15 cellular contexts compared by ENCODE assay signal in the genomic region with DNA sequence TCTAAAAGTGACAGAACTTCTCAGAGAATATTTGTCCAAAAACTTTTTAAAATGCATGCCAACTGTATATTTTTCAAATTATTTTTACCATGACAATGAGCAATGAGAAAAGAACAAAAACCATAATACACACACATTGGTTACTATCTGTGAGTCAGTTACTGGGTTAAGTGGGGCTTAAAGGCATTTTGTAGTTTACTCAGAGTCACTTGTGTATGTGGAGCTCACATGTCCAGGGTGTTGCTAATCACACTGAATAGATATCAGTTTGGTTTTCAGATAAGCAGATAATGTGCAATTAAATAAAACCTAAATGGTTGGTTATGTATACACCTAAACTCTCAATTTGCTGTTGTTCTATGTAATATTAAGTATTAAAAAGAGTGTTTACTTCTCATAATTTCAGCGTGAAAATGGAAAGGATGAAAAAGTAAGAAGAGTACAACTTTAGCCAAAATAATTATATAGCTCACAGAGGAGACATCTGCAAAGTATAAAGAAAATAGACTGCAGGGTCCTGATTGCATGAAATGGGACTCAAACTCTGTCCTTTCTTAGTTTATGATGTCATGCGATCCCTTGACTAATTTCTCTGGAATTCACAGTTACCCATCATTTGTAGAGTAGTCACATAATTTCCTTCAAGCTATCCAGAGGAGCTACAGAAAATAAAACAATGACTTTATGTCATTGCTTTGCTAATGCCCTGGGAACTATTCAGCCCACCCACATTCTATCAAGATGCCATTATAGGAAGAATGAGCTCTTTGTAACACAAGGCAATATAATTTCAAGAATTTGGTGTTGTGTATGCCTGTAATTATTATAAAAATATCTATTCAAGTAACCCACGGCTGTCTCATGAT.
DNase-seq lines count a peak whose midpoint lies in the region; ATAC-seq, FAIRE-seq and TF ChIP-seq lines count a peak whose summit lies in the region.
"Had no signal": no experiment of that assay in that cellular context is flagged by ENCODE, and none has a peak within 500 bp of the region (broad histone marks: within the 10 kb centered on the region; RNA-seq: fewer than 3 reads in every experiment).

No MANE protein-coding gene starts in this region.

- H3K79me2 ChIP-seq in astrocyte (ENCODE audit: insufficient read depth, low read length), result no peaks in the 10 kb centered on the region

- H3K4me3 ChIP-seq in HEK293 (ENCODE audit: low read depth, low read length) (no peak overlapping the region), astrocyte (ENCODE audit: insufficient read depth, low read depth, low read length) (no peak overlapping the region)

- no peak overlapping the region for H3K27ac ChIP-seq in HEK293 (ENCODE audit: extremely low read depth, low read depth, low read length)
- peak overlapping the region; percentile 79 for H3K27ac ChIP-seq in astrocyte (ENCODE audit: low read depth, low read length)
- H3K27ac ChIP-seq: VCaP had no signal

- no peaks in the 10 kb centered on the region for H3K27me3 ChIP-seq in astrocyte (ENCODE audit: insufficient read depth, low read length)

- no peaks in the 10 kb centered on the region for H3K27me3 Mint-ChIP-seq in astrocyte (ENCODE audit: low read depth, unreplicated experiment)

- DNase-seq in A172 (ENCODE audit: low spot score), result peak; percentile 90
- peak; percentile 91 for DNase-seq in astrocyte (ENCODE audit: low read depth)
- DNase-seq in iris pigment epithelial cell (ENCODE audit: low read depth), result peak; percentile 75
- DNase-seq in activated gamma-delta T cell (lab: John Stamatoyannopoulos, UW), result no peak
- DNase-seq in head of caudate nucleus, result no peak
- DNase-seq in iPS-NIHi7 (ENCODE audit: extremely low spot score), result no peak
- DNase-seq: activated T-cell treated with anti-CD3 and anti-CD28 coated beads, Interleukin-2, amount 50 U/mL, for 48 hours; AML-193; NCI-H146; stimulated activated CD4-positive, alpha-beta T cell treated with anti-CD3 and anti-CD28 coated beads, Interleukin-2, amount 100 ng/mL, for 48 hours had no signal

- intact Hi-C loops in head of caudate nucleus (cut with DNase I), result no loop called here

- H3K4me1 ChIP-seq in HEK293 (ENCODE audit: control insufficient read depth, insufficient read depth, low read length), result peaks cover 8% of the 10 kb centered on the region
- peaks cover 5% of the 10 kb centered on the region for H3K4me1 ChIP-seq in astrocyte (ENCODE audit: insufficient read depth, low read length)

- FAIRE-seq in astrocyte (lab: Jason Lieb, UNC), result peak; percentile 99
- FAIRE-seq: colon had no signal

- H3K36me3 Mint-ChIP-seq in astrocyte (ENCODE audit: low read depth, unreplicated experiment), result no peaks in the 10 kb centered on the region

- CTCF ChIA-PET in HEK293 (lab: Yijun Ruan, JAX), result interaction anchor here (0.6 to 1.0 kb wide), 4 partner anchors 23 to 1320 kb away, joined by 3 read pairs; no protein-coding TSS in a partner anchor

- H3K27ac Mint-ChIP-seq in astrocyte (ENCODE audit: unreplicated experiment), result peak overlapping the region; percentile 87
- H3K27ac Mint-ChIP-seq: nephron had no signal

- no peaks in the 10 kb centered on the region for H3K9me3 ChIP-seq in HEK293 (ENCODE audit: control insufficient read depth, insufficient read depth, low read depth, low read length)
- no peaks in the 10 kb centered on the region for H3K9me3 ChIP-seq in astrocyte (ENCODE audit: insufficient read depth, low read depth, low read length)

- TF ChIP-seq CTCF in HEK293 (tag by site-specific recombination; IDR thresholded peaks at IDR 0.05) (no peak), astrocyte (IDR thresholded peaks at IDR 0.05; ENCODE audit: insufficient read depth, low read depth, low read length) (no peak)

- peak overlapping the region; percentile 2 for H3K9ac ChIP-seq in astrocyte (ENCODE audit: low read length)

- peaks cover 17% of the 10 kb centered on the region for H3K4me1 Mint-ChIP-seq in astrocyte (ENCODE audit: low read depth, unreplicated experiment)

- H4K20me1 ChIP-seq in astrocyte (ENCODE audit: insufficient read depth, low read length), result no peaks in the 10 kb centered on the region

- H3K4me2 ChIP-seq in astrocyte (ENCODE audit: low read length), result peak overlapping the region; percentile 6

- no peaks in the 10 kb centered on the region for H3K36me3 ChIP-seq in HEK293 (ENCODE audit: control insufficient read depth in 2 of 2, insufficient read depth in 1 of 2, low read length in 2 of 2)
- no peaks in the 10 kb centered on the region for H3K36me3 ChIP-seq in astrocyte (ENCODE audit: insufficient read depth, low read length)

- H3K4me3 Mint-ChIP-seq in astrocyte (ENCODE audit: unreplicated experiment), result no peak overlapping the region
- H3K4me3 Mint-ChIP-seq: nephron had no signal

- H3K9me3 Mint-ChIP-seq in astrocyte (ENCODE audit: unreplicated experiment), result no peaks in the 10 kb centered on the region
- H3K9me3 Mint-ChIP-seq: nephron had no signal

- no peak overlapping the region for H2AFZ ChIP-seq in astrocyte (ENCODE audit: low read depth, low read length)

- POLR2A ChIA-PET in HEK293 (lab: Yijun Ruan, JAX), result interaction anchor here (0.5 to 1.3 kb wide), 5 partner anchors 175 to 1347 kb away, joined by 3 to 4 read pairs (median 4); no protein-coding TSS in a partner anchor

- ATAC-seq in HG02870 (IDR thresholded peaks at IDR 0.05; ENCODE audit: unreplicated experiment), result no peak

TF ChIP-seq in HEK293, 187 proteins besides CTCF, POLR2A, EP300 and RAD21 (continues in another document):
- TF ChIP-seq ZNF521 (tag by site-specific recombination; IDR thresholded peaks at IDR 0.05), result no peak
- peak; percentile 64 for TF ChIP-seq ZNF24 (tag by site-specific recombination; IDR thresholded peaks at IDR 0.05)
- TF ChIP-seq KLF9 (tag by site-specific recombination; IDR thresholded peaks at IDR 0.05; ENCODE audit: low read depth), result no peak
- no peak for TF ChIP-seq ZNF211 (tag by site-specific recombination; IDR thresholded peaks at IDR 0.05; ENCODE audit: low read depth)
- TF ChIP-seq ZNF785 (tag by site-specific recombination; IDR thresholded peaks at IDR 0.05), result no peak
- peak; percentile 65 for TF ChIP-seq ZNF660 (tag by site-specific recombination; IDR thresholded peaks at IDR 0.05)
- TF ChIP-seq ZNF157 (tag by site-specific recombination; IDR thresholded peaks at IDR 0.05), result no peak
- TF ChIP-seq, protein P1, sequence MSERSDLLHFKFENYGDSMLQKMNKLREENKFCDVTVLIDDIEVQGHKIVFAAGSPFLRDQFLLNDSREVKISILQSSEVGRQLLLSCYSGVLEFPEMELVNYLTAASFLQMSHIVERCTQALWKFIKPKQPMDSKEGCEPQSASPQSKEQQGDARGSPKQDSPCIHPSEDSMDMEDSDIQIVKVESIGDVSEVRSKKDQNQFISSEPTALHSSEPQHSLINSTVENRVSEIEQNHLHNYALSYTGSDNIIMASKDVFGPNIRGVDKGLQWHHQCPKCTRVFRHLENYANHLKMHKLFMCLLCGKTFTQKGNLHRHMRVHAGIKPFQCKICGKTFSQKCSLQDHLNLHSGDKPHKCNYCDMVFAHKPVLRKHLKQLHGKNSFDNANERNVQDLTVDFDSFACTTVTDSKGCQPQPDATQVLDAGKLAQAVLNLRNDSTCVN (tag by site-specific recombination; optimal IDR thresholded peaks at IDR 0.05), result no peak
- TF ChIP-seq ZSCAN16 (tag by site-specific recombination; IDR thresholded peaks at IDR 0.05), result no peak
- TF ChIP-seq GLIS1 (tag by site-specific recombination; IDR thresholded peaks at IDR 0.05), result no peak
- TF ChIP-seq ZBTB44 (tag by site-specific recombination; IDR thresholded peaks at IDR 0.05), result no peak
- TF ChIP-seq, protein P2, sequence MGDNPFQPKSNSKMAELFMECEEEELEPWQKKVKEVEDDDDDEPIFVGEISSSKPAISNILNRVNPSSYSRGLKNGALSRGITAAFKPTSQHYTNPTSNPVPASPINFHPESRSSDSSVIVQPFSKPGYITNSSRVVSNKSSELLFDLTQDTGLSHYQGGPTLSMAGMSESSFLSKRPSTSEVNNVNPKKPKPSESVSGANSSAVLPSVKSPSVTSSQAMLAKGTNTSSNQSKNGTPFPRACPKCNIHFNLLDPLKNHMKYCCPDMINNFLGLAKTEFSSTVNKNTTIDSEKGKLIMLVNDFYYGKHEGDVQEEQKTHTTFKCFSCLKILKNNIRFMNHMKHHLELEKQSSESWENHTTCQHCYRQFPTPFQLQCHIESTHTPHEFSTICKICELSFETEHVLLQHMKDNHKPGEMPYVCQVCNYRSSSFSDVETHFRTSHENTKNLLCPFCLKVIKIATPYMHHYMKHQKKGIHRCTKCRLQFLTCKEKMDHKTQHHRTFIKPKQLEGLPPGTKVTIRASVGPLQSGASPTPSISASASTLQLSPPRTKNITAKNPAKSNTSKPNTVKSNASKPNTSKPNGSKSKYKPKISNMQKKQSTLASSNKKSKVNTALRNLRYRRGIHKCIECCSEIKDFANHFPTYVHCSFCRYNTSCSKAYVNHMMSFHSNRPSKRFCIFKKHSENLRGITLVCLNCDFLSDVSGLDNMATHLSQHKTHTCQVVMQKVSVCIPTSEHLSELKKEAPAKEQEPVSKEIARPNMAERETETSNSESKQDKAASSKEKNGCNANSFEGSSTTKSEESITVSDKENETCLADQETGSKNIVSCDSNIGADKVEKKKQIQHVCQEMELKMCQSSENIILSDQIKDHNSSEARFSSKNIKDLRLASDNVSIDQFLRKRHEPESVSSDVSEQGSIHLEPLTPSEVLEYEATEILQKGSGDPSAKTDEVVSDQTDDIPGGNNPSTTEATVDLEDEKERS (tag by site-specific recombination; IDR thresholded peaks at IDR 0.05), result no peak
- TF ChIP-seq SP7 (tag by site-specific recombination; IDR thresholded peaks at IDR 0.05), result peak; percentile 95
- TF ChIP-seq, protein P3, sequence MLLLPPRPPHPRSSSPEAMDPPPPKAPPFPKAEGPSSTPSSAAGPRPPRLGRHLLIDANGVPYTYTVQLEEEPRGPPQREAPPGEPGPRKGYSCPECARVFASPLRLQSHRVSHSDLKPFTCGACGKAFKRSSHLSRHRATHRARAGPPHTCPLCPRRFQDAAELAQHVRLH (tag by site-specific recombination; IDR thresholded peaks at IDR 0.05), result 0 out of 2 replicates have a peak, but pooled peaks have one; percentile 7
- TF ChIP-seq ZNF707 (tag by site-specific recombination; IDR thresholded peaks at IDR 0.05), result no peak

Comparison
In these comparisons a context has a peak if more than half of its experiments do, and no peak if none do; other contexts are left out.
1. DNase-seq: peak in A172 (single experiment), astrocyte (single experiment) and iris pigment epithelial cell (single experiment); none in activated gamma-delta T cell (single experiment), head of caudate nucleus (0 of 42) and iPS-NIHi7 (single experiment).